Comparison of ENCODE assay signal across 9 cellular contexts in the genomic region with DNA sequence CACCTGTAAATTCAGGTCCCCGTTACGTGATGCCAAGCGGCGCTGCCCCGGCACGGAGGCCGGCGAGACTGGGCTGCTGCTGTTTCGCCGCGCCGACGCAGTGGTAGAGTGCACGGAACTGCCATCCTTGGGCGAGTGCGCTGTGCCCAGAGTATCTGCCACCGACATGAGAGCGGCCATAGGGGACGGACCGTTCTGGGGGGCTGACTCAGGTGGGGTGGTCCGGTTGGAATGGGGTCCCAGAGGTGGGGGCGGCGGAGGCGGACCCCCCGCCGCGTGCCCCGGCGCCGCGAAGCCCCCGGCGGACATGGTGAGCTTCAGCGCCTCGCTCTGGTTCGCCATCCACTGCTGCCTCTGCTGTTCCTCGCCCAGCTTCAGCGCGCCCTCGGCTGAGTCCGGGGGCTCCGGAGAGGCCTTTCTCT. TPM values are rescaled to one million over a fixed set of nuclear protein-coding genes. Genes with fewer than 3 reads are reported as not detected.
DNase-seq lines count a peak whose midpoint lies in the region; ATAC-seq and TF ChIP-seq lines count a peak whose summit lies in the region.
"Had no signal": no experiment of that assay in that cellular context is flagged by ENCODE, and none has a peak within 500 bp of the region (broad histone marks: within the 10 kb centered on the region; RNA-seq: fewer than 3 reads in every experiment).

No MANE protein-coding gene starts in this region.

- H3K9me3 ChIP-seq in A673 (ENCODE audit: low read depth, low read length, poor library complexity, severe bottlenecking) (no peaks in the 10 kb centered on the region), mucosa of rectum (ENCODE audit: control insufficient read depth in 2 of 2, low read length in 2 of 2) (no peaks in the 10 kb centered on the region)

- CTCF ChIA-PET in A673 (lab: Charles Lee): interaction anchor here (0.6 kb wide), 1 partner anchor 24 kb away, joined by 3 read pairs; no protein-coding TSS in a partner anchor

- intact Hi-C loops in A673 (cut with micrococcal nuclease; ENCODE audit: unreplicated experiment): loop anchor here (5.0 kb wide), 1 partner anchor 108 kb away; no protein-coding TSS in a partner anchor

- H3K4me3 Mint-ChIP-seq in chondrocyte (ENCODE audit: unreplicated experiment): peak overlapping the region; percentile 83

- H3K27ac ChIP-seq in A673 (ENCODE audit: low read depth, low read length, poor library complexity, severe bottlenecking) (peak overlapping the region; percentile 97), mucosa of rectum (ENCODE audit: low read depth in 2 of 2, low read length in 2 of 2) (peak overlapping the region; percentile 99 to 100)

- H3K4me1 Mint-ChIP-seq in chondrocyte (ENCODE audit: low read depth): peaks cover 40% of the 10 kb centered on the region

- peaks cover 26% of the 10 kb centered on the region for H3K36me3 ChIP-seq in A673 (ENCODE audit: insufficient read depth, low read length, poor library complexity, severe bottlenecking)
- H3K36me3 ChIP-seq in mucosa of rectum (ENCODE audit: control insufficient read depth in 2 of 2, insufficient read depth in 2 of 2, low read length in 2 of 2): peaks cover 2 to 4% of the 10 kb centered on the region in 2 donors

- ATAC-seq in HG02973 (IDR thresholded peaks at IDR 0.05; ENCODE audit: unreplicated experiment): no peak
- ATAC-seq: activated naive CD4-positive, alpha-beta T cell treated with anti-CD3 and anti-CD28 coated beads, Interleukin-2, amount 50 U/mL, for 72 hours had no signal

- peaks cover 37% of the 10 kb centered on the region for H3K4me1 ChIP-seq in A673 (ENCODE audit: insufficient read depth, low read length, poor library complexity, severe bottlenecking)
- H3K4me1 ChIP-seq in mucosa of rectum (ENCODE audit: control insufficient read depth in 2 of 2, insufficient read depth in 2 of 2, low read length in 2 of 2): peaks cover 53 to 60% of the 10 kb centered on the region in 2 donors

- H3K9me3 Mint-ChIP-seq in chondrocyte (ENCODE audit: low read depth): no peaks in the 10 kb centered on the region
- H3K9me3 Mint-ChIP-seq: activated naive CD4-positive, alpha-beta T cell treated with anti-CD3 and anti-CD28 coated beads, Interleukin-2, amount 50 U/mL, for 72 hours had no signal

- peak overlapping the region; percentile 87 for H3K4me3 ChIP-seq in A673 (ENCODE audit: low read depth, low read length, poor library complexity, severe bottlenecking)
- H3K4me3 ChIP-seq in HFF-Myc (replicated peaks; ENCODE audit: low read depth, low read length): peak overlapping the region; percentile 84
- peak overlapping the region; percentile 57 to 79 for H3K4me3 ChIP-seq in mucosa of rectum (ENCODE audit: low read length in 2 of 2)

- no peaks in the 10 kb centered on the region for H3K27me3 Mint-ChIP-seq in chondrocyte (ENCODE audit: low read depth)

- peak overlapping the region; percentile 70 to 97 for H3K9ac ChIP-seq in mucosa of rectum (ENCODE audit: low read depth in 1 of 2, low read length in 2 of 2)

- TF ChIP-seq CTCF in A673 (conservative IDR thresholded peaks at IDR 0.05; ENCODE audit: low read depth, low read length): 0 out of 2 replicates have a peak, but pooled peaks have one; percentile 7
- no peak for TF ChIP-seq CTCF in HFF-Myc (IDR thresholded peaks at IDR 0.05; ENCODE audit: low read depth, low read length, missing control alignments)
- TF ChIP-seq CTCF in chondrocyte (IDR thresholded peaks at IDR 0.05): no peak

- H3K27me3 ChIP-seq in A673 (replicated peaks; ENCODE audit: insufficient read depth, low read depth, low read length, poor library complexity) (no peaks in the 10 kb centered on the region), mucosa of rectum (ENCODE audit: control insufficient read depth in 2 of 2, insufficient read depth in 2 of 2, low read length in 2 of 2) (no peaks in the 10 kb centered on the region)

- peak overlapping the region; percentile 79 for H3K27ac Mint-ChIP-seq in chondrocyte (ENCODE audit: unreplicated experiment)

- peaks cover 12% of the 10 kb centered on the region for H3K36me3 Mint-ChIP-seq in chondrocyte (ENCODE audit: low read depth)

- BruUV-seq in A673 (replicated peaks; lab: Mats Ljungman, UMichigan): no TSS peak

- DNase-seq in A673 (ENCODE audit: low spot score) (peak; percentile 54), HFF-Myc (ENCODE audit: extremely low read depth, low read depth) (no peak), chondrocyte (ENCODE audit: low spot score) (no peak), NCI-H774 (lab: John Stamatoyannopoulos, UW) (no peak), NCI-H146 (lab: John Stamatoyannopoulos, UW) (no peak)
- DNase-seq in stimulated activated CD4-positive, alpha-beta T cell treated with anti-CD3 and anti-CD28 coated beads, Interleukin-12 subunit alpha, Interleukin-12 subunit beta, amount 100 ng/mL, for 4 hours: no peak

- POLR2A ChIA-PET in A673 (lab: Charles Lee; ENCODE audit: low non-redundant PET): no interaction called here

RNA-seq across cellular contexts. Expression of a gene that starts 2.8 kb away (rescaled TPM):
- total RNA-seq in A673 (2021) (51.2 and 55.9 TPM in 2 replicates), chondrocyte (56.0 to 61.9 TPM (median 56.7 TPM) in 3 replicates)
